In the genomic region with DNA sequence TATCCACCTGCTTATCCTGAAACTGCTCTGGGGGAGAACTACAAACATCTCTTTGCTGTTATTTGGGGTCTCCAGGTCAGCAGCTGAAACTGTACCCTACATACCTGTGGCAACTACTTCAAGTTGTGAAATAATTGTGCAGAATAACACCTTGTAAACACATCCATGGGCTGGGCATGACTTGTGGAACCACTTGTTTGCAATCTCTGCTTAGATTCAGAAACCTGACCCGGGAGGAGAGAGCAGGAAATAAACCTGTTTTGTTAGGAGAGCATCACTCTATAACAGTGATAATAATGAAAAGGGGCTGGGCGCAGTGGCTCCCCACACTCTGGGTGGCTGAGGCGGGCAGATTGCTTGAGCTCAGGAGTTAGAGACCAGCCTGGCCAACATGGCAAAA, we compare ENCODE assay signal across 17 cellular contexts.
DNase-seq lines count a peak whose midpoint lies in the region; ATAC-seq, FAIRE-seq and TF ChIP-seq lines count a peak whose summit lies in the region.
"Had no signal": no experiment of that assay in that cellular context is flagged by ENCODE, and none has a peak within 500 bp of the region (broad histone marks: within the 10 kb centered on the region; RNA-seq: fewer than 3 reads in every experiment).

No MANE protein-coding gene starts in this region.

- H2AFZ ChIP-seq in astrocyte (ENCODE audit: low read depth, low read length) (no peak overlapping the region), neuronal stem cell (ENCODE audit: low read length) (no peak overlapping the region)

- H2BK12ac ChIP-seq in neuronal stem cell (ENCODE audit: low read length), result no peak overlapping the region

- H2BK5ac ChIP-seq in neuronal stem cell (ENCODE audit: low read length), result no peak overlapping the region

- H3K27me3 Mint-ChIP-seq in astrocyte (ENCODE audit: low read depth, unreplicated experiment), result no peaks in the 10 kb centered on the region

- H3K4ac ChIP-seq in neuronal stem cell (ENCODE audit: low read length), result no peak overlapping the region

- POLR2A ChIA-PET in A549 (lab: Yijun Ruan, JAX), result no interaction called here
- POLR2A ChIA-PET in HEK293 (lab: Yijun Ruan, JAX), result no interaction called here

- peak overlapping the region; percentile 42 for H3K18ac ChIP-seq in neuronal stem cell (ENCODE audit: low read length)

- TF ChIP-seq POLR2A in A549 (IDR thresholded peaks at IDR 0.05; ENCODE audit: low read length), result no peak

- H3K4me1 ChIP-seq in A549, result peaks cover 28% of the 10 kb centered on the region
- no peaks in the 10 kb centered on the region for H3K4me1 ChIP-seq in HEK293 (ENCODE audit: control insufficient read depth, insufficient read depth, low read length)
- H3K4me1 ChIP-seq in astrocyte (ENCODE audit: insufficient read depth, low read length), result peaks cover 29% of the 10 kb centered on the region
- no peaks in the 10 kb centered on the region for H3K4me1 ChIP-seq in neuronal stem cell (ENCODE audit: control insufficient read depth in 2 of 2, insufficient read depth in 1 of 2, low read depth in 1 of 2, low read length in 2 of 2)

- H3K9ac ChIP-seq in astrocyte (ENCODE audit: low read length) (peak overlapping the region; percentile 95), neuronal stem cell (ENCODE audit: low read depth, low read length, poor library complexity) (no peak overlapping the region)

- H3K4me2 ChIP-seq in A549 (no peak overlapping the region), astrocyte (ENCODE audit: low read length) (no peak overlapping the region), neuronal stem cell (ENCODE audit: insufficient read depth, low read length, poor library complexity, severe bottlenecking) (no peak overlapping the region)

- no peaks in the 10 kb centered on the region for H3K79me1 ChIP-seq in neuronal stem cell (ENCODE audit: low read depth, low read length)

- H3K14ac ChIP-seq in neuronal stem cell (ENCODE audit: low read length), result no peak overlapping the region

- TF ChIP-seq EP300 in A549 (IDR thresholded peaks at IDR 0.05), result no peak

- peaks cover 2% of the 10 kb centered on the region for H3K36me3 Mint-ChIP-seq in astrocyte (ENCODE audit: low read depth, unreplicated experiment)

- peaks cover 18% of the 10 kb centered on the region for H3K9me3 Mint-ChIP-seq in astrocyte (ENCODE audit: unreplicated experiment)

- no peaks in the 10 kb centered on the region for H3K79me2 ChIP-seq in astrocyte (ENCODE audit: insufficient read depth, low read length)

- no peaks in the 10 kb centered on the region for H4K20me1 ChIP-seq in astrocyte (ENCODE audit: insufficient read depth, low read length)

- H3K9me3 ChIP-seq in A549 (peaks cover 22% of the 10 kb centered on the region), HEK293 (ENCODE audit: control insufficient read depth, insufficient read depth, low read depth, low read length) (no peaks in the 10 kb centered on the region), astrocyte (ENCODE audit: insufficient read depth, low read depth, low read length) (peaks cover 8% of the 10 kb centered on the region), neuronal stem cell (replicated peaks in 1 of 2; ENCODE audit: control insufficient read depth in 2 of 2, insufficient read depth in 1 of 2, low read depth in 1 of 2, low read length in 2 of 2) (peaks cover 2 to 4% of the 10 kb centered on the region in 2 donors)

- H4K8ac ChIP-seq in neuronal stem cell (ENCODE audit: low read depth, low read length), result no peak overlapping the region

- WGBS in A549 (ENCODE audit: missing lambda C conversion rate), result 79% methylated on average over 3 of the region's 3 CpGs
- no CpG with 5 or more reads among the region's 3 CpGs for WGBS in neuronal stem cell (ENCODE audit: extremely low coverage in 2 of 2, insufficient read length in 2 of 2, insufficient replicate concordance in 1 of 2), 2 donors

- TF ChIP-seq CTCF in A549 (IDR thresholded peaks at IDR 0.05) (no peak), HEK293 (tag by site-specific recombination; IDR thresholded peaks at IDR 0.05) (no peak), astrocyte (IDR thresholded peaks at IDR 0.05; ENCODE audit: insufficient read depth, low read depth, low read length) (no peak)

- H3K27me3 ChIP-seq in astrocyte (ENCODE audit: insufficient read depth, low read length) (no peaks in the 10 kb centered on the region), neuronal stem cell (ENCODE audit: control insufficient read depth in 3 of 3, insufficient read depth in 3 of 3, low read depth in 1 of 3, low read length in 3 of 3) (no peaks in the 10 kb centered on the region)

- no peak overlapping the region for H2BK120ac ChIP-seq in neuronal stem cell (ENCODE audit: low read depth, low read length)

- no peak overlapping the region for H3K4me3 Mint-ChIP-seq in astrocyte (ENCODE audit: unreplicated experiment)
- H3K4me3 Mint-ChIP-seq: B cell; CD4-positive, CD25-positive, alpha-beta regulatory T cell had no signal

- peaks cover 33% of the 10 kb centered on the region for H3K4me1 Mint-ChIP-seq in astrocyte (ENCODE audit: low read depth, unreplicated experiment)
- H3K4me1 Mint-ChIP-seq: B cell; CD4-positive, CD25-positive, alpha-beta regulatory T cell had no signal

- no peak overlapping the region for H2AK5ac ChIP-seq in neuronal stem cell (ENCODE audit: low read depth, low read length)

- H3K4me3 ChIP-seq in A549 (no peak overlapping the region), HEK293 (ENCODE audit: low read depth, low read length) (no peak overlapping the region), astrocyte (ENCODE audit: insufficient read depth, low read depth, low read length) (no peak overlapping the region), neuronal stem cell (ENCODE audit: low read length in 2 of 2) (no peak overlapping the region)
- H3K4me3 ChIP-seq: SK-N-MC had no signal

- no peak for TF ChIP-seq RAD21 in A549 (conservative IDR thresholded peaks at IDR 0.05 in 1 of 2, IDR thresholded peaks at IDR 0.05 in 1 of 2)

- FAIRE-seq in A549 (lab: Jason Lieb, UNC) (no peak), astrocyte (lab: Jason Lieb, UNC) (no peak)

- no peak for DNase-seq in A549 (ENCODE audit: low read depth in 1 of 2, low spot score in 1 of 2)
- DNase-seq in astrocyte (ENCODE audit: low read depth), result no peak
- no peak for DNase-seq in neuronal stem cell (ENCODE audit: low spot score)
- DNase-seq in NCI-H128 (lab: John Stamatoyannopoulos, UW; ENCODE audit: unreplicated experiment), result no peak
- no peak for DNase-seq in stimulated activated CD4-positive, alpha-beta T cell treated with anti-CD3 and anti-CD28 coated beads, Interleukin-4, amount 100 ng/mL, for 1 hour
- DNase-seq: CD4-positive, CD25-positive, alpha-beta regulatory T cell; DMS79; H7; NCI-H1417 treated with DMSO at 0.1 percent for 48 hours; NCI-H2081; NCI-H446; NCI-H774 had no signal

- peak overlapping the region; percentile 99 for H3K27ac Mint-ChIP-seq in astrocyte (ENCODE audit: unreplicated experiment)
- H3K27ac Mint-ChIP-seq: B cell; CD4-positive, CD25-positive, alpha-beta regulatory T cell had no signal

- H3K23ac ChIP-seq in neuronal stem cell (ENCODE audit: low read depth, low read length, poor library complexity), result no peak overlapping the region

- CTCF ChIA-PET in A549 (lab: Yijun Ruan, JAX), result interaction anchor here (0.7 to 3.1 kb wide), 9 partner anchors 10 to 372 kb away, joined by 3 to 11 read pairs (median 5); no protein-coding TSS in a partner anchor
- CTCF ChIA-PET in HEK293 (lab: Yijun Ruan, JAX), result no interaction called here

- H4K91ac ChIP-seq in neuronal stem cell (ENCODE audit: low read depth, low read length, poor library complexity), result no peak overlapping the region

- H2BK15ac ChIP-seq in neuronal stem cell (ENCODE audit: low read length), result no peak overlapping the region

- H3K36me3 ChIP-seq in HEK293 (ENCODE audit: control insufficient read depth in 2 of 2, insufficient read depth in 1 of 2, low read length in 2 of 2), result no peaks in the 10 kb centered on the region
- H3K36me3 ChIP-seq in astrocyte (ENCODE audit: insufficient read depth, low read length), result no peaks in the 10 kb centered on the region
- no peaks in the 10 kb centered on the region for H3K36me3 ChIP-seq in neuronal stem cell (replicated peaks in 1 of 2; ENCODE audit: control insufficient read depth in 2 of 2, insufficient read depth in 2 of 2, low read length in 2 of 2)

- H3K27ac ChIP-seq in A549, result peak overlapping the region; percentile 80 to 89
- H3K27ac ChIP-seq in HEK293 (ENCODE audit: extremely low read depth, low read depth, low read length), result no peak overlapping the region
- peak overlapping the region; percentile 100 for H3K27ac ChIP-seq in astrocyte (ENCODE audit: low read depth, low read length)
- no peak overlapping the region for H3K27ac ChIP-seq in neuronal stem cell (replicated peaks; ENCODE audit: low read length)
- H3K27ac ChIP-seq: HL-60, SK-N-MC had no signal

- ATAC-seq in A549, result no peak
- ATAC-seq in HG02642 (IDR thresholded peaks at IDR 0.05; ENCODE audit: poor library complexity, unreplicated experiment), result no peak

TF ChIP-seq in A549, 52 proteins besides CTCF, POLR2A, EP300 and RAD21 (continues in another document):
- TF ChIP-seq HOXB5 (CRISPR knock-in tag; IDR thresholded peaks at IDR 0.05), result no peak
- TF ChIP-seq MAFK (IDR thresholded peaks at IDR 0.05; ENCODE audit: partially characterized antibody), result no peak
- no peak for TF ChIP-seq RCOR1 (IDR thresholded peaks at IDR 0.05; ENCODE audit: low read depth, low read length)

TF ChIP-seq in HEK293, 187 proteins besides CTCF, POLR2A, EP300 and RAD21:
- 0 out of 2 replicates have a peak, but pooled peaks have one; percentile 10 for TF ChIP-seq SCRT2 (tag by site-specific recombination; IDR thresholded peaks at IDR 0.05)
- no peak for TF ChIP-seq ZNF747 (tag by site-specific recombination; IDR thresholded peaks at IDR 0.05)

Comparison
In these comparisons a context has a peak if more than half of its experiments do, and no peak if none do; other contexts are left out.
1. H3K27ac ChIP-seq: peak in A549 (2 of 2) and astrocyte (single experiment); none in HEK293 (single experiment) and neuronal stem cell (single experiment).